11 cellular contexts compared by ENCODE assay signal in the genomic region with DNA sequence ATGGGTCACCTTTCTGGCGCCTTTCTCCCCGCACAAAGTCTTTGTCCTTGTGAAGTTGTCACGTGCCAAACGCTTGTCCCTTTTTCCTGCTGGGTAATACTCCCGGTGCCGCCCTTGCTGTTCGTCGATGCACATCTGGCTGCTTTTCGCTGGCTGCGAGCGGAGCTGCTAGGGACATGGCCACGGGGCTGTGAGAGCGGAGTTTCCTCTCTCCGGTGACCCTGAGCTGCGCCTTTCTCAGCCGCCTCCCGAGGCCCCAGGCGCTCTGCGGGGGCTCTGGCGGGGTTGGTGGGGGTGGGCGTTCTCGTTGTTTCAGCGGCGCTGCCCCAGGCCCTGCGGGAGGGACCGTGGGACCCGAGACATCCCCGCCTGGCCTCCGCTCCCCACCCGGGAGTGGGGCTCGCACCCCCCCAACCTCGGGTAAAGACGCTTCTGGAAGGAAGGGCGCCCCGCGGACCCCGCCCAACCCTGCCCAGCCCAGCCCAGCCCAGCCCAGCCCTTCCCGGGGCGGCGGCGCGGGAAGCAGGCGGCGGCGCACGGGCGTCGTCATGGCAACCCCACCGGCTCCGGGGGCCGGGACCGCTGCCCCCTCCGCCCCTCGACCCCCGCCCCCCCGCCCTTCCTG. TPM values are rescaled to one million over a fixed set of nuclear protein-coding genes. Genes with fewer than 3 reads are reported as not detected.
A peak's percentile ranks its signal among the peaks of the same experiment; 100 is the strongest.
DNase-seq lines count a peak whose midpoint lies in the region; ATAC-seq and TF ChIP-seq lines count a peak whose summit lies in the region.
"Had no signal": no experiment of that assay in that cellular context is flagged by ENCODE, and none has a peak within 500 bp of the region (broad histone marks: within the 10 kb centered on the region; RNA-seq: fewer than 3 reads in every experiment).

No MANE protein-coding gene starts in this region.

- H3K79me2 ChIP-seq in osteoblast (ENCODE audit: insufficient read depth, low read length): no peaks in the 10 kb centered on the region

- CTCF ChIA-PET in GM10248 (lab: Yijun Ruan, JAX): no interaction called here

- H2AFZ ChIP-seq in osteoblast (ENCODE audit: low read length): no peak overlapping the region

- POLR2A ChIA-PET in GM10248 (lab: Yijun Ruan, JAX): no interaction called here

- H3K36me3 Mint-ChIP-seq in endodermal cell (ENCODE audit: low read depth): peaks cover 7% of the 10 kb centered on the region

- peak overlapping the region; percentile 15 for H3K4me3 Mint-ChIP-seq in endodermal cell

- no peak overlapping the region for H3K4me3 ChIP-seq in endodermal cell (ENCODE audit: low read length)
- no peak overlapping the region for H3K4me3 ChIP-seq in osteoblast (ENCODE audit: insufficient read depth, low read length)
- H3K4me3 ChIP-seq: lung had no signal

- H3K9me3 ChIP-seq in endodermal cell (ENCODE audit: control insufficient read depth, low read length) (no peaks in the 10 kb centered on the region), osteoblast (ENCODE audit: low read depth, low read length) (no peaks in the 10 kb centered on the region)

- peak; percentile 44 for DNase-seq in DMS 273 (lab: John Stamatoyannopoulos, UW; ENCODE audit: unreplicated experiment)
- no peak for DNase-seq in DMS 273 treated with DMSO at 0.1 percent for 48 hours (lab: John Stamatoyannopoulos, UW)
- peak; percentile 13 for DNase-seq in NCI-H146 treated with DMSO at 0.1 percent for 48 hours (lab: John Stamatoyannopoulos, UW; ENCODE audit: unreplicated experiment)
- no peak for DNase-seq in endodermal cell
- peak; percentile 87 for DNase-seq in osteoblast (ENCODE audit: insufficient read length, low spot score, missing footprints)
- no peak for DNase-seq in GM10248 (ENCODE audit: extremely low spot score)
- no peak for DNase-seq in globus pallidus (ENCODE audit: low spot score)
- DNase-seq: SW 1271 had no signal

- H3K9me3 Mint-ChIP-seq in endodermal cell: no peaks in the 10 kb centered on the region

- TF ChIP-seq CTCF in endodermal cell (conservative IDR thresholded peaks at IDR 0.05) (no peak), osteoblast (IDR thresholded peaks at IDR 0.05; ENCODE audit: extremely low read depth, low read depth, low read length) (no peak), GM10248 (IDR thresholded peaks at IDR 0.05; ENCODE audit: control extremely low read depth, extremely low read depth, low read depth, missing control alignments) (no peak)

- H3K27me3 Mint-ChIP-seq in endodermal cell (ENCODE audit: insufficient read depth): peaks cover 63% of the 10 kb centered on the region

- H3K27me3 ChIP-seq in endodermal cell (ENCODE audit: control insufficient read depth, insufficient read depth, low read length, poor library complexity, severe bottlenecking): peaks cover 59% of the 10 kb centered on the region
- H3K27me3 ChIP-seq in osteoblast (ENCODE audit: insufficient read depth, low read length): peaks cover 48% of the 10 kb centered on the region

- WGBS in endodermal cell (ENCODE audit: insufficient coverage in 1 of 2, insufficient read length in 1 of 2), 2 experiments: 8 to 18% methylated on average over 19 to 51 of the region's 56 CpGs

- H4K20me1 ChIP-seq in osteoblast (ENCODE audit: insufficient read depth, low read length): peaks cover 2% of the 10 kb centered on the region

- H3K27ac ChIP-seq in endodermal cell (ENCODE audit: low read depth, low read length) (no peak overlapping the region), osteoblast (ENCODE audit: low read depth, low read length) (no peak overlapping the region)
- H3K27ac ChIP-seq: 22Rv1 had no signal

- H3K4me1 ChIP-seq in endodermal cell (ENCODE audit: control insufficient read depth, insufficient read depth, low read length): no peaks in the 10 kb centered on the region
- peaks cover 6% of the 10 kb centered on the region for H3K4me1 ChIP-seq in osteoblast (ENCODE audit: insufficient read depth, low read length)

- H3K36me3 ChIP-seq in endodermal cell (ENCODE audit: control insufficient read depth, insufficient read depth, low read length) (peaks cover 11% of the 10 kb centered on the region), osteoblast (ENCODE audit: insufficient read depth, low read length) (peaks cover 9% of the 10 kb centered on the region)

- peaks cover 3% of the 10 kb centered on the region for H3K4me1 Mint-ChIP-seq in endodermal cell

- no peak overlapping the region for H3K27ac Mint-ChIP-seq in endodermal cell

- no peak for ATAC-seq in GM19324 (IDR thresholded peaks at IDR 0.05; ENCODE audit: low FRiP score, unreplicated experiment)

- no peak overlapping the region for H3K4me2 ChIP-seq in osteoblast (ENCODE audit: insufficient read depth, low read length)

- H3K9ac ChIP-seq in endodermal cell (ENCODE audit: extremely low read depth, low read length, poor library complexity, severe bottlenecking): no peak overlapping the region

RNA-seq across cellular contexts. Expression of a gene that starts 12.2 kb away (rescaled TPM):
- total RNA-seq in endodermal cell (10 to 100 TPM; 28.4 to 32.5 TPM), osteoblast (21.4 and 21.8 TPM in 2 replicates)
- polyA plus RNA-seq in endodermal cell (2013, experiment 1 of 2): 23.4 TPM
- polyA plus RNA-seq in endodermal cell (2013, experiment 2 of 2): 20.2 TPM

RNA-seq across cellular contexts. Expression of a gene that starts 31.1 kb away (rescaled TPM):
- total RNA-seq in endodermal cell (10 to 100 TPM; 24.9 to 32.7 TPM), osteoblast (15.6 and 19.4 TPM in 2 replicates)
- 41.7 TPM for polyA plus RNA-seq in endodermal cell (2013, experiment 1 of 2)
- 39.0 TPM for polyA plus RNA-seq in endodermal cell (2013, experiment 2 of 2)

Comparison
In these comparisons a context has a peak if more than half of its experiments do, and no peak if none do; other contexts are left out.
1. DNase-seq: peak in DMS 273 (single experiment), NCI-H146 treated with DMSO at 0.1 percent for 48 hours (single experiment) and osteoblast (single experiment); none in DMS 273 treated with DMSO at 0.1 percent for 48 hours (single experiment), endodermal cell (single experiment), GM10248 (single experiment) and globus pallidus (single experiment).